ENCODE assay signal across 18 cellular contexts in the genomic region with DNA sequence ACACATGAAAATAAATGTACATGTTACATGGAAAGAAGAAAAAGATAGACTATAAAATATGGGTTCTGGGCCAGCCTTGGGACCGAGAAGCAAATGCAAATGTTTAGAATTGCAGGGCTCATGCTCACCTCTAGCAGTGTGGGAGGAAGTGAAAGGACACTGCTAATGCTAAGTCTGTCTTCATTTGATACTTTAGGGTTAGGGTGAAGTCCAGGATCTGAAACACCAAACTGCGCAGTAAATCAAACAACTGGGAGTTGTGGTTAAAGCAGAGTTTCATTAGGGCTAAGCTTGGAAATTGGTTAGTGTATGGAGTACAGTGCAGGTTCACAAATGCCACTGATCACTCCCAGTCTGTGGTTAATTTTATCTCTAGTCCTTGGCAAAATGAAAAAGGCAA.
A peak's percentile ranks its signal among the peaks of the same experiment; 100 is the strongest.
DNase-seq lines count a peak whose midpoint lies in the region; ATAC-seq, FAIRE-seq and TF ChIP-seq lines count a peak whose summit lies in the region.
"Had no signal": no experiment of that assay in that cellular context is flagged by ENCODE, and none has a peak within 500 bp of the region (broad histone marks: within the 10 kb centered on the region; RNA-seq: fewer than 3 reads in every experiment).

No MANE protein-coding gene starts in this region.

- H3K27ac ChIP-seq in kidney (ENCODE audit: low read depth in 2 of 2, low read length in 2 of 2): no peak overlapping the region
- H3K27ac ChIP-seq: A549 had no signal

- no peak overlapping the region for H3K9ac ChIP-seq in kidney (ENCODE audit: low read length in 2 of 2)

- no peaks in the 10 kb centered on the region for H3K4me1 ChIP-seq in kidney (ENCODE audit: control insufficient read depth in 1 of 2, insufficient read depth in 1 of 2, low read depth in 1 of 2, low read length in 2 of 2)
- H3K4me1 ChIP-seq: A549 had no signal

- H3K27me3 ChIP-seq in MG63: no peaks in the 10 kb centered on the region

- in situ Hi-C loops in GM13977 (cut with MboI; ENCODE audit: low pct_unique_long_range_greater_than_20kb, low sequenced_read_pairs, unreplicated experiment): no loop called here

- POLR2A ChIA-PET in GM10248 (lab: Yijun Ruan, JAX): no interaction called here

- CTCF ChIA-PET in GM10248 (lab: Yijun Ruan, JAX): interaction anchor here (1.3 to 1.8 kb wide), 4 partner anchors 9 to 119 kb away, joined by 3 to 8 read pairs (median 5); no protein-coding TSS in a partner anchor

- no peak for FAIRE-seq in kidney (lab: Jason Lieb, UNC)
- FAIRE-seq: A549 had no signal

- H3K9me3 ChIP-seq in MG63 (no peaks in the 10 kb centered on the region), kidney (ENCODE audit: control insufficient read depth in 1 of 2, low read length in 2 of 2) (no peaks in the 10 kb centered on the region)
- H3K9me3 ChIP-seq: A549 had no signal

- H3K36me3 ChIP-seq in MG63 (no peaks in the 10 kb centered on the region), kidney (ENCODE audit: control insufficient read depth in 1 of 2, insufficient read depth in 2 of 2, low read length in 2 of 2) (no peaks in the 10 kb centered on the region)

- no peak for TF ChIP-seq CTCF in GM10248 (IDR thresholded peaks at IDR 0.05; ENCODE audit: control extremely low read depth, extremely low read depth, low read depth, missing control alignments)
- no peak for TF ChIP-seq CTCF in GM13977 (IDR thresholded peaks at IDR 0.05; ENCODE audit: extremely low read depth, insufficient read depth, missing control alignments)
- no peak for TF ChIP-seq CTCF in kidney (IDR thresholded peaks at IDR 0.05; ENCODE audit: borderline replicate concordance, extremely low read depth, insufficient read depth)

- H3K4me3 ChIP-seq in MG63: no peak overlapping the region
- H3K4me3 ChIP-seq in kidney (ENCODE audit: low read length in 2 of 2): no peak overlapping the region
- H3K4me3 ChIP-seq: A549 had no signal

- intact Hi-C loops in kidney (cut with DNase I): no loop called here

- ATAC-seq in GM19372 (IDR thresholded peaks at IDR 0.05; ENCODE audit: low read depth, unreplicated experiment) (peak; percentile 91), HG02885 (IDR thresholded peaks at IDR 0.05; ENCODE audit: poor library complexity, unreplicated experiment) (peak; percentile 93)
- ATAC-seq: A549 had no signal

- DNase-seq in GM10248 (ENCODE audit: extremely low spot score): peak; percentile 10
- peak; percentile 94 for DNase-seq in NOMO-1 treated with DMSO at 0.1 percent for 48 hours (lab: John Stamatoyannopoulos, UW; ENCODE audit: unreplicated experiment)
- no peak for DNase-seq in GM13977 (ENCODE audit: low spot score)
- DNase-seq in inferior parietal cortex (ENCODE audit: extremely low spot score): no peak
- DNase-seq in MG63: no peak
- DNase-seq in kidney: no peak
- DNase-seq: activated CD4-positive, alpha-beta T cell treated with anti-CD3 and anti-CD28 coated beads for 48 hours; CD4-positive, CD25-positive, alpha-beta regulatory T cell; DMS79; effector CD4-positive, alpha-beta T cell; HCEC 1CT; IMR-90; NCI-H1105 treated with DMSO at 0.1 percent for 48 hours; SHP77; substantia nigra had no signal

Comparison
In these comparisons a context has a peak if more than half of its experiments do, and no peak if none do; other contexts are left out.
1. DNase-seq: peak in GM10248 (single experiment) and NOMO-1 treated with DMSO at 0.1 percent for 48 hours (single experiment); none in GM13977 (single experiment), inferior parietal cortex (single experiment), MG63 (single experiment) and kidney (single experiment).